ENCODE assay signal across 24 cellular contexts in the genomic region with DNA sequence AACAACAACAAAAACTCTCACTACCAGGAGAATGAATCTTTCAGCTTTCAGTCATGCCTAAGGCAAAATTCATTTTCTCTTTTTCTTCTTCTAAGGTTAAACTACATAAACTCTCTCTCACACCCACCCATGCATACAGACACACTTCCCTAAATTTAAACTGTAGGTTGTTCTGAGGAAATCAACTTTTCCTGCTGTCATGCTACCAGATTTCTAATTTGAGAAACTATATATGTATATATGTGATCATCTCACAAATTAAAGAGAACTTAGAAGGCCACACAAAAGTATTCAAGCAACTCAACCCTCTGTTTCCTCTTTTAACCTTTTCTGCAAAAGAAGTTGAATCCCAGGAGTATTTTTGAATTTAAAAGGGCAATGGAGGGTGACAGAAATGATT.
"Had no signal": no experiment of that assay in that cellular context is flagged by ENCODE, and none has a peak within 500 bp of the region (broad histone marks: within the 10 kb centered on the region; RNA-seq: fewer than 3 reads in every experiment).

No MANE protein-coding gene starts in this region.

- ATAC-seq: activated CD8-positive, alpha-beta memory T cell treated with anti-CD3 and anti-CD28 coated beads, Interleukin-2, amount 10 ng/mL, durations not matched to agents 7 days and 5 days; left lobe of liver; mucosa of descending colon; right lobe of liver had no signal

- H3K9me3 Mint-ChIP-seq: nephron; T-helper 2 cell treated with Interferon-gamma antibody and Interleukin-4, amounts not matched to agents 5 μg/mL and 100 μg/mL, for 36 hours had no signal

- H3K27me3 Mint-ChIP-seq: activated CD8-positive, alpha-beta memory T cell treated with anti-CD3 and anti-CD28 coated beads, Interleukin-2, amount 10 ng/mL, durations not matched to agents 7 days and 5 days; activated naive CD8-positive, alpha-beta T cell had no signal

- H3K4me3 Mint-ChIP-seq: activated CD8-positive, alpha-beta memory T cell treated with anti-CD3 and anti-CD28 coated beads, Interleukin-2, amount 10 ng/mL, durations not matched to agents 7 days and 5 days; activated naive CD8-positive, alpha-beta T cell; nephron; T-helper 2 cell treated with Interferon-gamma antibody and Interleukin-4, amounts not matched to agents 5 μg/mL and 100 μg/mL, for 36 hours had no signal

- H3K4me3 ChIP-seq: breast epithelium, esophagus squamous epithelium, mucosa of descending colon, prostate gland, right lobe of liver, spleen, suprapubic skin, upper lobe of left lung had no signal

- H3K27ac ChIP-seq: breast epithelium, esophagus squamous epithelium, prostate gland, right lobe of liver, suprapubic skin, upper lobe of left lung had no signal

- H3K4me1 Mint-ChIP-seq: activated CD8-positive, alpha-beta memory T cell treated with anti-CD3 and anti-CD28 coated beads, Interleukin-2, amount 10 ng/mL, durations not matched to agents 7 days and 5 days; nephron had no signal

- H3K9me3 ChIP-seq: breast epithelium, esophagus squamous epithelium, mucosa of descending colon, prostate gland, right lobe of liver, spleen, suprapubic skin, upper lobe of left lung had no signal

- H3K4me1 ChIP-seq: breast epithelium, esophagus squamous epithelium, prostate gland, right lobe of liver, suprapubic skin, upper lobe of left lung had no signal

- H3K36me3 Mint-ChIP-seq: activated CD8-positive, alpha-beta memory T cell treated with anti-CD3 and anti-CD28 coated beads, Interleukin-2, amount 10 ng/mL, durations not matched to agents 7 days and 5 days; activated naive CD8-positive, alpha-beta T cell had no signal

- H3K27me3 ChIP-seq: breast epithelium, esophagus squamous epithelium, right lobe of liver, spleen, suprapubic skin, upper lobe of left lung had no signal

- H3K36me3 ChIP-seq: breast epithelium, esophagus squamous epithelium, prostate gland, right lobe of liver, spleen, suprapubic skin, upper lobe of left lung had no signal

- DNase-seq: activated CD4-positive, alpha-beta T cell treated with anti-CD3 and anti-CD28 coated beads, Interleukin-2, amount 50 U/mL, for 4 hours; activated CD4-positive, CD25-positive, alpha-beta regulatory T cell treated with anti-CD3 and anti-CD28 coated beads, Interleukin-2, amount 50 U/mL, for 72 hours; activated CD8-positive, alpha-beta memory T cell treated with anti-CD3 and anti-CD28 coated beads, Interleukin-2, amount 10 ng/mL, durations not matched to agents 7 days and 5 days; activated gamma-delta T cell; activated T-cell treated with anti-CD3 and anti-CD28 coated beads, Interleukin-2, amount 50 U/mL, for 48 hours; anterior cingulate cortex; esophagus squamous epithelium; foreskin fibroblast; islet precursor cell; mammary epithelial cell; mucosa of descending colon; occipital lobe; right lobe of liver; spleen; stimulated activated CD4-positive, alpha-beta T cell treated with anti-CD3 and anti-CD28 coated beads, Interleukin-1b, Interleukin-23, amount 100 ng/mL, for 48 hours; stimulated activated naive CD4-positive, alpha-beta T cell; upper lobe of left lung had no signal

- H3K27ac Mint-ChIP-seq: activated CD8-positive, alpha-beta memory T cell treated with anti-CD3 and anti-CD28 coated beads, Interleukin-2, amount 10 ng/mL, durations not matched to agents 7 days and 5 days; activated naive CD8-positive, alpha-beta T cell; nephron; T-helper 2 cell treated with Interferon-gamma antibody and Interleukin-4, amounts not matched to agents 5 μg/mL and 100 μg/mL, for 36 hours had no signal
